Comparison of ENCODE assay signal across 1 cellular context in the genomic region with DNA sequence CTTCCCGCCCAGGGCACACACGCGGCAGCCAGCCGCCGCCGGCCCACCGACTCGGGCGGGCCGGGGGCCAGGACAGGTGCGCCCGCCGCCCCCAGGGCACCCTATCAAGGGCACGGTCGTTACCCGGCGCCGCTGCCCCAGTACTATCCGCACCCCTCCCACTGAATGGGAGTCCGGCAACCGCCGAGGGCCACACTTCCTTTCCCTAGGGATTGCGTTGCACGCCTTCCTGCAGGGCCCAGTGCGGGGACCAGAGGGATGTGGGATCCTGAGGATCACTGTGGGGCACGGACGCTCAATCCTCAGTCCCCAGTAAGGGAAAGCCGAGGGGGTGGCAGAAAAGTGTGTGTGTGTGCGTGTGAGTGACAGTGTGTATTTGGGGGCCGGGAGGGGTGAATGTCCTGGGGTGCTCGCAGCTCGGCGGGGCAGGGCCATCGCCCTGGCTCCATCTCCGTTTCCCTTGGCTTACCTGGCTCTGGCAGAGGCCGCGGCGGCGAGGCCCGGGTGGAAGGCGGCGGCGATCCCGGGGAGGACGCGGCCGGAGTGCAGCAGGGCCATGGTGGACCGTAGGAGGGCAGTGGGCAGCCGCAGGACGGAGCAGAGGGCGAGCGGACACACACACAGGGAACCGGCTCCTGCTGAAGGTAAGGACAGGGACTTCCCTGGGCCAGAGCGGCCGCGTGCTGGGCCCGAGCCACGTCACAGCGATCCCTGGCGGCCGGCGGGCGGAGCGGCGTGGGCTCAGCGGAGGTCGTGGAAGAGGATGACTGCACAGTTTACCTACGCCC.
TF ChIP-seq lines count a peak whose summit lies in the region.

Gene GOT2 (minus strand): TSS at position 646 of the 788 bp plus-strand sequence. CDS start 88 bp downstream, at position 558.

TF ChIP-seq in IMR-90, 13 proteins besides CTCF, POLR2A, EP300 and RAD21:
- TF ChIP-seq NFE2L2 (IDR thresholded peaks at IDR 0.05; ENCODE audit: low read depth, low read length) = peak; percentile 73; the same call in 1 of the 2 replicates
- TF ChIP-seq BHLHE40 (IDR thresholded peaks at IDR 0.05; ENCODE audit: low read depth, low read length) = peak; percentile 37; the same call in 1 of the 2 replicates
- TF ChIP-seq MAZ (IDR thresholded peaks at IDR 0.05; ENCODE audit: borderline replicate concordance, low read depth, low read length) = no peak; the same call in 1 of the 2 replicates
- no peak for TF ChIP-seq CEBPB (IDR thresholded peaks at IDR 0.05; ENCODE audit: low read depth, low read length)
- no peak for TF ChIP-seq CHD1 (IDR thresholded peaks at IDR 0.05; ENCODE audit: low read depth, low read length)
- no peak for TF ChIP-seq RCOR1 (IDR thresholded peaks at IDR 0.05; ENCODE audit: insufficient replicate concordance, low read length)
- TF ChIP-seq, protein P1, sequence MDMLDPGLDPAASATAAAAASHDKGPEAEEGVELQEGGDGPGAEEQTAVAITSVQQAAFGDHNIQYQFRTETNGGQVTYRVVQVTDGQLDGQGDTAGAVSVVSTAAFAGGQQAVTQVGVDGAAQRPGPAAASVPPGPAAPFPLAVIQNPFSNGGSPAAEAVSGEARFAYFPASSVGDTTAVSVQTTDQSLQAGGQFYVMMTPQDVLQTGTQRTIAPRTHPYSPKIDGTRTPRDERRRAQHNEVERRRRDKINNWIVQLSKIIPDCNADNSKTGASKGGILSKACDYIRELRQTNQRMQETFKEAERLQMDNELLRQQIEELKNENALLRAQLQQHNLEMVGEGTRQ (IDR thresholded peaks at IDR 0.05; ENCODE audit: low read depth, low read length) = 0 out of 2 replicates have a peak, but pooled peaks have one; percentile 6
- TF ChIP-seq RFX5 (IDR thresholded peaks at IDR 0.05; ENCODE audit: low read depth, low read length) = no peak
- no peak for TF ChIP-seq MAFK (IDR thresholded peaks at IDR 0.05; ENCODE audit: low read depth, low read length)
- 0 out of 2 replicates have a peak, but pooled peaks have one; percentile 12 for TF ChIP-seq SMC3 (IDR thresholded peaks at IDR 0.05; ENCODE audit: low read depth, low read length)
- no peak for TF ChIP-seq ELK1 (IDR thresholded peaks at IDR 0.05; ENCODE audit: borderline replicate concordance, low read depth, low read length)
- peak; percentile 86; the same call in 1 of the 2 replicates for TF ChIP-seq MXI1 (IDR thresholded peaks at IDR 0.05; ENCODE audit: borderline replicate concordance, low read depth, low read length)
- TF ChIP-seq FOS (IDR thresholded peaks at IDR 0.05; ENCODE audit: low read depth, low read length) = no peak
TF ChIP-seq in IMR-90: peak in this region for 5.
